Comparison of ENCODE assay signal across 12 cellular contexts in genomic region chr19:54322295-54322694, GRCh38. TPM values are rescaled to one million over a fixed set of nuclear protein-coding genes. Genes with fewer than 3 reads are reported as not detected.
"Had no signal": no experiment of that assay in that cellular context is flagged by ENCODE, and none has a peak within 500 bp of the region (broad histone marks: within the 10 kb centered on the region; RNA-seq: fewer than 3 reads in every experiment).

No MANE protein-coding gene starts in this region.

RNA-seq across cellular contexts. Expression of gene LILRA5, which starts 9.3 kb away (rescaled TPM):
- total RNA-seq: cerebellum, dermis microvascular lymphatic vessel endothelial cell, endodermal cell, glomerular endothelial cell, lung microvascular endothelial cell had no signal
- polyA plus RNA-seq: keratinocyte had no signal

RNA-seq across cellular contexts. Expression of gene LILRA4, which starts 16.7 kb away (rescaled TPM):
- total RNA-seq: dermis microvascular lymphatic vessel endothelial cell, endodermal cell, esophagus mucosa, gastrocnemius medialis, glomerular endothelial cell, left colon, left lobe of liver, left ventricle myocardium inferior, lung microvascular endothelial cell had no signal
- polyA plus RNA-seq: heart right ventricle, keratinocyte had no signal

RNA-seq across cellular contexts. Expression of gene LILRB2, which starts 41.4 kb away (rescaled TPM):
- total RNA-seq: dermis microvascular lymphatic vessel endothelial cell, endodermal cell, glomerular endothelial cell, lung microvascular endothelial cell had no signal
- polyA plus RNA-seq: keratinocyte had no signal

RNA-seq across cellular contexts. Expression of gene LAIR1, which starts 42.4 kb away (rescaled TPM):
- total RNA-seq: dermis microvascular lymphatic vessel endothelial cell, endodermal cell, glomerular endothelial cell, lung microvascular endothelial cell had no signal
- polyA plus RNA-seq: keratinocyte had no signal
